23 cellular contexts compared by ENCODE assay signal in genomic region chr9:76423216-76424177, GRCh38. TPM values are rescaled to one million over a fixed set of nuclear protein-coding genes. Genes with fewer than 3 reads are reported as not detected.
A peak's percentile ranks its signal among the peaks of the same experiment; 100 is the strongest.
DNase-seq lines count a peak whose midpoint lies in the region; ATAC-seq, FAIRE-seq and TF ChIP-seq lines count a peak whose summit lies in the region.
"Had no signal": no experiment of that assay in that cellular context is flagged by ENCODE, and none has a peak within 500 bp of the region (broad histone marks: within the 10 kb centered on the region; RNA-seq: fewer than 3 reads in every experiment).

No MANE protein-coding gene starts in this region.

- FAIRE-seq in HTR-8/SVneo (lab: Jason Lieb, UNC): no peak
- FAIRE-seq: endothelial cell of umbilical vein, GM12892, small intestine had no signal

- no peaks in the 10 kb centered on the region for H3K9me2 ChIP-seq in SK-N-SH

- no peak overlapping the region for H3K4me3 ChIP-seq in SK-N-SH (ENCODE audit: low read depth in 2 of 2, low read length in 1 of 2)
- H3K4me3 ChIP-seq: dorsolateral prefrontal cortex had no signal

- TF ChIP-seq CTCF in SK-N-SH (IDR thresholded peaks at IDR 0.05): no peak

- POLR2A ChIA-PET in activated CD8-positive, alpha-beta T cell treated with anti-CD3 and anti-CD28 coated beads, Interleukin-2, amount 10 ng/mL, durations not matched to agents 7 days and 5 days (lab: Charles Lee): interaction anchor here (0.7 to 1.0 kb wide), 2 partner anchors 9 to 1044 kb away, joined by 3 read pairs; no protein-coding TSS in a partner anchor
- POLR2A ChIA-PET in SK-N-SH (lab: Yijun Ruan, JAX): no interaction called here

- TF ChIP-seq EP300 in SK-N-SH (IDR thresholded peaks at IDR 0.05; ENCODE audit: borderline replicate concordance in 1 of 2, low read depth in 1 of 2, low read length in 1 of 2): no peak

- no peak overlapping the region for H3K9ac ChIP-seq in SK-N-SH

- H3K27ac Mint-ChIP-seq in activated naive CD8-positive, alpha-beta T cell: peak overlapping the region; percentile 46
- no peak overlapping the region for H3K27ac Mint-ChIP-seq in activated naive CD8-positive, alpha-beta T cell treated with anti-CD3 and anti-CD28 coated beads for 36 hours
- H3K27ac Mint-ChIP-seq in activated CD8-positive, alpha-beta T cell treated with anti-CD3 and anti-CD28 coated beads, Interleukin-2, amount 10 ng/mL, durations not matched to agents 7 days and 5 days: peak overlapping the region; percentile 17
- H3K27ac Mint-ChIP-seq: memory B cell; stimulated activated naive B cell treated with anti-CD40 and anti-IgM and Interleukin-4, amounts not matched to agents 10 μg/mL and 1 μg/mL and 100 μg/mL, for 72 hours had no signal

- no peaks in the 10 kb centered on the region for H3K9me3 ChIP-seq in SK-N-SH

- DNase-seq in DMS53 (lab: John Stamatoyannopoulos, UW) (peak; percentile 37), DMS53 treated with DMSO at 0.1 percent for 48 hours (lab: John Stamatoyannopoulos, UW; ENCODE audit: unreplicated experiment) (no peak), SK-N-SH (no peak), cortex of kidney (lab: John Stamatoyannopoulos, UW) (no peak), HTR-8/SVneo (ENCODE audit: insufficient read length, low spot score) (no peak)
- no peak for DNase-seq in activated naive CD8-positive, alpha-beta T cell treated with anti-CD3 and anti-CD28 coated beads for 36 hours
- no peak for DNase-seq in activated CD8-positive, alpha-beta T cell treated with anti-CD3 and anti-CD28 coated beads, Interleukin-2, amount 10 ng/mL, durations not matched to agents 7 days and 5 days
- DNase-seq: 8988T; activated CD4-positive, CD25-positive, alpha-beta regulatory T cell; activated gamma-delta T cell treated with Interleukin-2 at 50 U/mL for 16 hours; AML-193; dorsolateral prefrontal cortex; glutamatergic neuron; left colon; NCI-H1105 treated with DMSO at 0.1 percent for 48 hours; NCI-H524 treated with DMSO at 0.1 percent for 48 hours; small intestine; stimulated activated naive B cell treated with anti-CD40 and anti-IgM and Interleukin-4, amounts not matched to agents 10 μg/mL and 1 μg/mL and 100 μg/mL, for 72 hours; T1000 had no signal

- no peaks in the 10 kb centered on the region for H3K27me3 Mint-ChIP-seq in activated naive CD8-positive, alpha-beta T cell
- H3K27me3 Mint-ChIP-seq in activated naive CD8-positive, alpha-beta T cell treated with anti-CD3 and anti-CD28 coated beads for 36 hours: no peaks in the 10 kb centered on the region
- H3K27me3 Mint-ChIP-seq in activated CD8-positive, alpha-beta T cell treated with anti-CD3 and anti-CD28 coated beads, Interleukin-2, amount 10 ng/mL, durations not matched to agents 7 days and 5 days (ENCODE audit: low read depth): no peaks in the 10 kb centered on the region
- H3K27me3 Mint-ChIP-seq: memory B cell; stimulated activated naive B cell treated with anti-CD40 and anti-IgM and Interleukin-4, amounts not matched to agents 10 μg/mL and 1 μg/mL and 100 μg/mL, for 72 hours had no signal

- H3K4me1 ChIP-seq in SK-N-SH (ENCODE audit: control insufficient read depth in 1 of 2, insufficient read depth in 2 of 2, low read depth in 1 of 2, low read length in 1 of 2): no peaks in the 10 kb centered on the region

- no peak overlapping the region for H2AFZ ChIP-seq in SK-N-SH (ENCODE audit: low read depth)

- no peak overlapping the region for H3K4me3 Mint-ChIP-seq in activated naive CD8-positive, alpha-beta T cell
- H3K4me3 Mint-ChIP-seq in activated naive CD8-positive, alpha-beta T cell treated with anti-CD3 and anti-CD28 coated beads for 36 hours: no peak overlapping the region
- H3K4me3 Mint-ChIP-seq in activated CD8-positive, alpha-beta T cell treated with anti-CD3 and anti-CD28 coated beads, Interleukin-2, amount 10 ng/mL, durations not matched to agents 7 days and 5 days: no peak overlapping the region
- H3K4me3 Mint-ChIP-seq: memory B cell; stimulated activated naive B cell treated with anti-CD40 and anti-IgM and Interleukin-4, amounts not matched to agents 10 μg/mL and 1 μg/mL and 100 μg/mL, for 72 hours had no signal

- H4K20me1 ChIP-seq in SK-N-SH (ENCODE audit: insufficient read depth): no peaks in the 10 kb centered on the region

- H3F3A ChIP-seq in SK-N-SH (replicated peaks; ENCODE audit: insufficient read depth): no peaks in the 10 kb centered on the region

- no peaks in the 10 kb centered on the region for H3K36me3 Mint-ChIP-seq in activated naive CD8-positive, alpha-beta T cell
- H3K36me3 Mint-ChIP-seq in activated naive CD8-positive, alpha-beta T cell treated with anti-CD3 and anti-CD28 coated beads for 36 hours: no peaks in the 10 kb centered on the region
- H3K36me3 Mint-ChIP-seq in activated CD8-positive, alpha-beta T cell treated with anti-CD3 and anti-CD28 coated beads, Interleukin-2, amount 10 ng/mL, durations not matched to agents 7 days and 5 days (ENCODE audit: low read depth): no peaks in the 10 kb centered on the region
- H3K36me3 Mint-ChIP-seq: memory B cell; stimulated activated naive B cell treated with anti-CD40 and anti-IgM and Interleukin-4, amounts not matched to agents 10 μg/mL and 1 μg/mL and 100 μg/mL, for 72 hours had no signal

- 31% methylated on average over 2 of the region's 2 CpGs for WGBS in SK-N-SH (ENCODE audit: low lambda C conversion rate)

- H3K27ac ChIP-seq in SK-N-SH (ENCODE audit: low read depth in 2 of 2, low read length in 1 of 2): no peak overlapping the region
- H3K27ac ChIP-seq: dorsolateral prefrontal cortex had no signal

- no peaks in the 10 kb centered on the region for H3K79me2 ChIP-seq in SK-N-SH (ENCODE audit: insufficient read depth)

- no peak overlapping the region for H3K4me2 ChIP-seq in SK-N-SH

- CTCF ChIA-PET in activated CD8-positive, alpha-beta T cell treated with anti-CD3 and anti-CD28 coated beads, Interleukin-2, amount 10 ng/mL, durations not matched to agents 7 days and 5 days (lab: Charles Lee): interaction anchor here (1.2 to 1.4 kb wide), 2 partner anchors 18 to 29 kb away, joined by 3 read pairs; partner anchors contain the start of gene RFK
- CTCF ChIA-PET in SK-N-SH (lab: Yijun Ruan, JAX): no interaction called here

- peaks cover 14% of the 10 kb centered on the region for H3K4me1 Mint-ChIP-seq in activated naive CD8-positive, alpha-beta T cell (ENCODE audit: low read depth)
- peaks cover 7% of the 10 kb centered on the region for H3K4me1 Mint-ChIP-seq in activated naive CD8-positive, alpha-beta T cell treated with anti-CD3 and anti-CD28 coated beads for 36 hours
- H3K4me1 Mint-ChIP-seq in activated CD8-positive, alpha-beta T cell treated with anti-CD3 and anti-CD28 coated beads, Interleukin-2, amount 10 ng/mL, durations not matched to agents 7 days and 5 days (ENCODE audit: low read depth): peaks cover 15% of the 10 kb centered on the region
- H3K4me1 Mint-ChIP-seq: memory B cell; stimulated activated naive B cell treated with anti-CD40 and anti-IgM and Interleukin-4, amounts not matched to agents 10 μg/mL and 1 μg/mL and 100 μg/mL, for 72 hours had no signal

- no peak for TF ChIP-seq RAD21 in SK-N-SH (IDR thresholded peaks at IDR 0.05; ENCODE audit: low read length)

- H3K27me3 ChIP-seq in SK-N-SH (ENCODE audit: insufficient read depth): no peaks in the 10 kb centered on the region; the same call in 1 of the 2 replicates

- H3K9me3 Mint-ChIP-seq in activated naive CD8-positive, alpha-beta T cell (ENCODE audit: low read depth): no peaks in the 10 kb centered on the region
- no peaks in the 10 kb centered on the region for H3K9me3 Mint-ChIP-seq in activated naive CD8-positive, alpha-beta T cell treated with anti-CD3 and anti-CD28 coated beads for 36 hours
- no peaks in the 10 kb centered on the region for H3K9me3 Mint-ChIP-seq in activated CD8-positive, alpha-beta T cell treated with anti-CD3 and anti-CD28 coated beads, Interleukin-2, amount 10 ng/mL, durations not matched to agents 7 days and 5 days (ENCODE audit: insufficient read depth)
- H3K9me3 Mint-ChIP-seq: memory B cell; stimulated activated naive B cell treated with anti-CD40 and anti-IgM and Interleukin-4, amounts not matched to agents 10 μg/mL and 1 μg/mL and 100 μg/mL, for 72 hours had no signal

- peak; percentile 65 for ATAC-seq in activated CD8-positive, alpha-beta T cell treated with anti-CD3 and anti-CD28 coated beads, Interleukin-2, amount 10 ng/mL, durations not matched to agents 7 days and 5 days
- ATAC-seq: left colon had no signal

- H3K36me3 ChIP-seq in SK-N-SH (replicated peaks in 1 of 2; ENCODE audit: control insufficient read depth in 1 of 2, insufficient read depth in 2 of 2, low read length in 1 of 2): no peaks in the 10 kb centered on the region

TF ChIP-seq in SK-N-SH, 30 proteins besides CTCF, POLR2A, EP300 and RAD21:
- no peak for TF ChIP-seq MEF2A (IDR thresholded peaks at IDR 0.05; ENCODE audit: borderline replicate concordance, low read depth)
- no peak for TF ChIP-seq CHD2 (IDR thresholded peaks at IDR 0.05; ENCODE audit: low read length, partially characterized antibody)
- no peak for TF ChIP-seq TEAD4 (IDR thresholded peaks at IDR 0.05; ENCODE audit: borderline replicate concordance, insufficient read depth)
- TF ChIP-seq NRF1 (IDR thresholded peaks at IDR 0.05; ENCODE audit: low read depth, low read length): no peak
- TF ChIP-seq TCF12 (IDR thresholded peaks at IDR 0.05): no peak

RNA-seq across cellular contexts. Expression of gene RFK, which starts 29.3 kb away (rescaled TPM):
- 10 to 100 TPM; 11.3 to 11.9 TPM for total RNA-seq in activated naive CD8-positive, alpha-beta T cell treated with anti-CD3 and anti-CD28 coated beads for 36 hours
- total RNA-seq in activated CD8-positive, alpha-beta T cell treated with anti-CD3 and anti-CD28 coated beads, Interleukin-2, amount 10 ng/mL, durations not matched to agents 7 days and 5 days: 10 to 100 TPM; 18.2 to 21.5 TPM
- polyA plus RNA-seq in SK-N-SH (2012; rRNA removed): 7.2 and 9.3 TPM in 2 replicates
- polyA plus RNA-seq in SK-N-SH (2012; cell fraction: cytosol; rRNA removed): 12.9 and 15.2 TPM in 2 replicates
- polyA plus RNA-seq in SK-N-SH (2012; cell fraction: nucleus; rRNA removed): 1.8 and 3.0 TPM in 2 replicates

RNA-seq across cellular contexts. Expression of gene GCNT1, which starts 35.5 kb away (rescaled TPM):
- 1 to 10 TPM; 4.3 to 5.4 TPM for total RNA-seq in activated naive CD8-positive, alpha-beta T cell treated with anti-CD3 and anti-CD28 coated beads for 36 hours
- total RNA-seq in activated CD8-positive, alpha-beta T cell treated with anti-CD3 and anti-CD28 coated beads, Interleukin-2, amount 10 ng/mL, durations not matched to agents 7 days and 5 days: 1 to 10 TPM; 7.7 to 8.0 TPM
- polyA plus RNA-seq in SK-N-SH (2012; rRNA removed): 0.76 and 1.1 TPM in 2 replicates
- polyA plus RNA-seq in SK-N-SH (2012; cell fraction: cytosol; rRNA removed): 0.46 and 0.76 TPM in 2 replicates
- 0.35 and 0.55 TPM in 2 replicates for polyA plus RNA-seq in SK-N-SH (2012; cell fraction: nucleus; rRNA removed)
